ENCODE assay signal across 1 cellular context in the genomic region with DNA sequence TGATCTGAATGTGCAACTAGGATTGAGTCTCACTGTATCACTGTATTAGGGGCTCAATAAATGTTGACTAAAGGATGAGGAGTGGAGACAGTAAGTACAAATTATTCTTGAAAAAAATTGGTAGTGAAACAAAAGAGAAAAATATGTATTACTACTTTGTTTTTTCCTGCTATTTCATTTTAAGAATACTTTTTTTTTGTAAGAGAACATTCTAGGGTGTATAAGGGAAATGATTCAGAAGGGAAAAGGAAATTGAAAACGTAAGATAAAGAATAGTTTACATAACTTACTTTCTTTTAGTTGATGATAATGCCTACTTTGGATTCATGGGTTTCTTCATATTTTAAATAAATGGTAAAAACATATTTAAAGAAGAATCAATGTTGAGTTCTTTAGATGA.
TF ChIP-seq lines count a peak whose summit lies in the region.

No MANE protein-coding gene starts in this region.

TF ChIP-seq in GM12878, 131 proteins besides CTCF, POLR2A, EP300 and RAD21:
- TF ChIP-seq, protein P1, sequence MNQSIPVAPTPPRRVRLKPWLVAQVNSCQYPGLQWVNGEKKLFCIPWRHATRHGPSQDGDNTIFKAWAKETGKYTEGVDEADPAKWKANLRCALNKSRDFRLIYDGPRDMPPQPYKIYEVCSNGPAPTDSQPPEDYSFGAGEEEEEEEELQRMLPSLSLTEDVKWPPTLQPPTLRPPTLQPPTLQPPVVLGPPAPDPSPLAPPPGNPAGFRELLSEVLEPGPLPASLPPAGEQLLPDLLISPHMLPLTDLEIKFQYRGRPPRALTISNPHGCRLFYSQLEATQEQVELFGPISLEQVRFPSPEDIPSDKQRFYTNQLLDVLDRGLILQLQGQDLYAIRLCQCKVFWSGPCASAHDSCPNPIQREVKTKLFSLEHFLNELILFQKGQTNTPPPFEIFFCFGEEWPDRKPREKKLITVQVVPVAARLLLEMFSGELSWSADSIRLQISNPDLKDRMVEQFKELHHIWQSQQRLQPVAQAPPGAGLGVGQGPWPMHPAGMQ (IDR thresholded peaks at IDR 0.05; ENCODE audit: borderline replicate concordance), result no peak
- TF ChIP-seq CREB1 (IDR thresholded peaks at IDR 0.05; ENCODE audit: low read depth) (no peak), ESRRA (IDR thresholded peaks at IDR 0.05; ENCODE audit: low read length) (no peak), CBX5 (IDR thresholded peaks at IDR 0.05; ENCODE audit: low read depth) (no peak), BMI1 (IDR thresholded peaks at IDR 0.05; ENCODE audit: borderline replicate concordance) (no peak)
- TF ChIP-seq, protein P2, sequence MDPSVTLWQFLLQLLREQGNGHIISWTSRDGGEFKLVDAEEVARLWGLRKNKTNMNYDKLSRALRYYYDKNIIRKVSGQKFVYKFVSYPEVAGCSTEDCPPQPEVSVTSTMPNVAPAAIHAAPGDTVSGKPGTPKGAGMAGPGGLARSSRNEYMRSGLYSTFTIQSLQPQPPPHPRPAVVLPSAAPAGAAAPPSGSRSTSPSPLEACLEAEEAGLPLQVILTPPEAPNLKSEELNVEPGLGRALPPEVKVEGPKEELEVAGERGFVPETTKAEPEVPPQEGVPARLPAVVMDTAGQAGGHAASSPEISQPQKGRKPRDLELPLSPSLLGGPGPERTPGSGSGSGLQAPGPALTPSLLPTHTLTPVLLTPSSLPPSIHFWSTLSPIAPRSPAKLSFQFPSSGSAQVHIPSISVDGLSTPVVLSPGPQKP (IDR thresholded peaks at IDR 0.05; ENCODE audit: low read depth, low read length), result no peak
- TF ChIP-seq, protein P3, sequence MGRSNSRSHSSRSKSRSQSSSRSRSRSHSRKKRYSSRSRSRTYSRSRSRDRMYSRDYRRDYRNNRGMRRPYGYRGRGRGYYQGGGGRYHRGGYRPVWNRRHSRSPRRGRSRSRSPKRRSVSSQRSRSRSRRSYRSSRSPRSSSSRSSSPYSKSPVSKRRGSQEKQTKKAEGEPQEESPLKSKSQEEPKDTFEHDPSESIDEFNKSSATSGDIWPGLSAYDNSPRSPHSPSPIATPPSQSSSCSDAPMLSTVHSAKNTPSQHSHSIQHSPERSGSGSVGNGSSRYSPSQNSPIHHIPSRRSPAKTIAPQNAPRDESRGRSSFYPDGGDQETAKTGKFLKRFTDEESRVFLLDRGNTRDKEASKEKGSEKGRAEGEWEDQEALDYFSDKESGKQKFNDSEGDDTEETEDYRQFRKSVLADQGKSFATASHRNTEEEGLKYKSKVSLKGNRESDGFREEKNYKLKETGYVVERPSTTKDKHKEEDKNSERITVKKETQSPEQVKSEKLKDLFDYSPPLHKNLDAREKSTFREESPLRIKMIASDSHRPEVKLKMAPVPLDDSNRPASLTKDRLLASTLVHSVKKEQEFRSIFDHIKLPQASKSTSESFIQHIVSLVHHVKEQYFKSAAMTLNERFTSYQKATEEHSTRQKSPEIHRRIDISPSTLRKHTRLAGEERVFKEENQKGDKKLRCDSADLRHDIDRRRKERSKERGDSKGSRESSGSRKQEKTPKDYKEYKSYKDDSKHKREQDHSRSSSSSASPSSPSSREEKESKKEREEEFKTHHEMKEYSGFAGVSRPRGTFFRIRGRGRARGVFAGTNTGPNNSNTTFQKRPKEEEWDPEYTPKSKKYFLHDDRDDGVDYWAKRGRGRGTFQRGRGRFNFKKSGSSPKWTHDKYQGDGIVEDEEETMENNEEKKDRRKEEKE (IDR thresholded peaks at IDR 0.05), result no peak
- TF ChIP-seq, protein P4, sequence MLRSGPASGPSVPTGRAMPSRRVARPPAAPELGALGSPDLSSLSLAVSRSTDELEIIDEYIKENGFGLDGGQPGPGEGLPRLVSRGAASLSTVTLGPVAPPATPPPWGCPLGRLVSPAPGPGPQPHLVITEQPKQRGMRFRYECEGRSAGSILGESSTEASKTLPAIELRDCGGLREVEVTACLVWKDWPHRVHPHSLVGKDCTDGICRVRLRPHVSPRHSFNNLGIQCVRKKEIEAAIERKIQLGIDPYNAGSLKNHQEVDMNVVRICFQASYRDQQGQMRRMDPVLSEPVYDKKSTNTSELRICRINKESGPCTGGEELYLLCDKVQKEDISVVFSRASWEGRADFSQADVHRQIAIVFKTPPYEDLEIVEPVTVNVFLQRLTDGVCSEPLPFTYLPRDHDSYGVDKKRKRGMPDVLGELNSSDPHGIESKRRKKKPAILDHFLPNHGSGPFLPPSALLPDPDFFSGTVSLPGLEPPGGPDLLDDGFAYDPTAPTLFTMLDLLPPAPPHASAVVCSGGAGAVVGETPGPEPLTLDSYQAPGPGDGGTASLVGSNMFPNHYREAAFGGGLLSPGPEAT (IDR thresholded peaks at IDR 0.05; ENCODE audit: low read depth), result no peak
- TF ChIP-seq, protein P5, sequence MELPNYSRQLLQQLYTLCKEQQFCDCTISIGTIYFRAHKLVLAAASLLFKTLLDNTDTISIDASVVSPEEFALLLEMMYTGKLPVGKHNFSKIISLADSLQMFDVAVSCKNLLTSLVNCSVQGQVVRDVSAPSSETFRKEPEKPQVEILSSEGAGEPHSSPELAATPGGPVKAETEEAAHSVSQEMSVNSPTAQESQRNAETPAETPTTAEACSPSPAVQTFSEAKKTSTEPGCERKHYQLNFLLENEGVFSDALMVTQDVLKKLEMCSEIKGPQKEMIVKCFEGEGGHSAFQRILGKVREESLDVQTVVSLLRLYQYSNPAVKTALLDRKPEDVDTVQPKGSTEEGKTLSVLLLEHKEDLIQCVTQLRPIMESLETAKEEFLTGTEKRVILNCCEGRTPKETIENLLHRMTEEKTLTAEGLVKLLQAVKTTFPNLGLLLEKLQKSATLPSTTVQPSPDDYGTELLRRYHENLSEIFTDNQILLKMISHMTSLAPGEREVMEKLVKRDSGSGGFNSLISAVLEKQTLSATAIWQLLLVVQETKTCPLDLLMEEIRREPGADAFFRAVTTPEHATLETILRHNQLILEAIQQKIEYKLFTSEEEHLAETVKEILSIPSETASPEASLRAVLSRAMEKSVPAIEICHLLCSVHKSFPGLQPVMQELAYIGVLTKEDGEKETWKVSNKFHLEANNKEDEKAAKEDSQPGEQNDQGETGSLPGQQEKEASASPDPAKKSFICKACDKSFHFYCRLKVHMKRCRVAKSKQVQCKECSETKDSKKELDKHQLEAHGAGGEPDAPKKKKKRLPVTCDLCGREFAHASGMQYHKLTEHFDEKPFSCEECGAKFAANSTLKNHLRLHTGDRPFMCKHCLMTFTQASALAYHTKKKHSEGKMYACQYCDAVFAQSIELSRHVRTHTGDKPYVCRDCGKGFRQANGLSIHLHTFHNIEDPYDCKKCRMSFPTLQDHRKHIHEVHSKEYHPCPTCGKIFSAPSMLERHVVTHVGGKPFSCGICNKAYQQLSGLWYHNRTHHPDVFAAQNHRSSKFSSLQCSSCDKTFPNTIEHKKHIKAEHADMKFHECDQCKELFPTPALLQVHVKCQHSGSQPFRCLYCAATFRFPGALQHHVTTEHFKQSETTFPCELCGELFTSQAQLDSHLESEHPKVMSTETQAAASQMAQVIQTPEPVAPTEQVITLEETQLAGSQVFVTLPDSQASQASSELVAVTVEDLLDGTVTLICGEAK (IDR thresholded peaks at IDR 0.05; ENCODE audit: borderline replicate concordance), result no peak
